Comparison of ENCODE assay signal across 17 cellular contexts in the genomic region with DNA sequence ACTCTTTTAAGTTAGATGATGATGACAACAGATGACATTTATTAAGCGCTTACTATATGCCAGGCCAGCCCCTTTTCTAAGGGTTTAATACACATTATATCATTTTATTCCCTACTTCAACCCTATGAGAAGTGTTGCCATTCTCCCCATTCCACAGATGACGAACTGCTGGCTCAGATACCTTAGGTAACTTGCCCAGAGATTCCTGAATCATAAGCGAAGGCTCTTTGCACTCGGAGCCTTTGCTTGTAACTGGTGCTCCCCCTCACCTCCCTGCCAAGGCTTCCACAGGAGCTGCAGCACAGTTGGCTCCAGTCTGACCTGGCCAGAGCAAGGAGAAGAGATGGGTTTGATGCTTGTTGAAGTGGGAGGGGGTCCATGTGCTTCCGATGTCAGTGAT. TPM values are rescaled to one million over a fixed set of nuclear protein-coding genes. Genes with fewer than 3 reads are reported as not detected.
DNase-seq lines count a peak whose midpoint lies in the region; FAIRE-seq and TF ChIP-seq lines count a peak whose summit lies in the region.
"Had no signal": no experiment of that assay in that cellular context is flagged by ENCODE, and none has a peak within 500 bp of the region (broad histone marks: within the 10 kb centered on the region; RNA-seq: fewer than 3 reads in every experiment).

No MANE protein-coding gene starts in this region.

- no peak overlapping the region for H3K9ac ChIP-seq in stomach smooth muscle (ENCODE audit: low read length in 2 of 2)

- peak overlapping the region; percentile 7 to 61 (median 40) for H3K27ac ChIP-seq in esophagus muscularis mucosa (replicated peaks in 1 of 4)
- H3K27ac ChIP-seq in stomach smooth muscle (ENCODE audit: low read length): peak overlapping the region; percentile 0
- H3K27ac ChIP-seq: C4-2B, HL-60 had no signal

- WGBS in esophagus muscularis mucosa: 59% methylated on average over 5 of the region's 5 CpGs

- H3K4me1 Mint-ChIP-seq in nephron progenitor cell: peaks cover 2% of the 10 kb centered on the region
- peaks cover 4% of the 10 kb centered on the region for H3K4me1 Mint-ChIP-seq in mesothelial cell of epicardium
- H3K4me1 Mint-ChIP-seq: CD4-positive, alpha-beta memory T cell had no signal

- H3K36me3 ChIP-seq in esophagus muscularis mucosa: peaks cover 22 to 68% (median 49%) of the 10 kb centered on the region in 4 donors
- peaks cover 33 to 37% of the 10 kb centered on the region in 2 donors for H3K36me3 ChIP-seq in stomach smooth muscle (ENCODE audit: control insufficient read depth in 2 of 2, insufficient read depth in 2 of 2, low read length in 2 of 2)
- H3K36me3 ChIP-seq: BE2C, HAP-1 had no signal

- no peaks in the 10 kb centered on the region for H3K9me3 ChIP-seq in esophagus muscularis mucosa
- H3K9me3 ChIP-seq in stomach smooth muscle (ENCODE audit: control insufficient read depth in 2 of 2, low read length in 2 of 2): no peaks in the 10 kb centered on the region
- H3K9me3 ChIP-seq: BE2C, HAP-1 had no signal

- no peaks in the 10 kb centered on the region for H3K27me3 Mint-ChIP-seq in nephron progenitor cell (ENCODE audit: low read depth, poor library complexity)
- H3K27me3 Mint-ChIP-seq in mesothelial cell of epicardium (ENCODE audit: low read depth): no peaks in the 10 kb centered on the region

- DNase-seq in EH (ENCODE audit: low read depth): peak; percentile 22
- DNase-seq in esophagus muscularis mucosa (ENCODE audit: extremely low spot score): no peak
- no peak for DNase-seq in nephron progenitor cell
- DNase-seq in mesothelial cell of epicardium (ENCODE audit: low spot score in 2 of 2, unreplicated experiment in 2 of 2): no peak
- DNase-seq in activated T-cell treated with anti-CD3 and anti-CD28 coated beads, Interleukin-2, amount 50 U/mL, for 48 hours: no peak
- no peak for DNase-seq in GM12891 (ENCODE audit: insufficient read length, low spot score)
- DNase-seq: BE2C; CD4-positive, alpha-beta memory T cell; DMS79; EL had no signal

- TF ChIP-seq POLR2A in esophagus muscularis mucosa (IDR thresholded peaks at IDR 0.05; ENCODE audit: low read depth) (no peak), GM12891 (IDR thresholded peaks at IDR 0.05; ENCODE audit: low read depth, low read length) (no peak)

- H3K4me3 Mint-ChIP-seq in nephron progenitor cell (no peak overlapping the region), mesothelial cell of epicardium (no peak overlapping the region)
- H3K4me3 Mint-ChIP-seq: CD4-positive, alpha-beta memory T cell had no signal

- no peak for TF ChIP-seq EP300 in esophagus muscularis mucosa (IDR thresholded peaks at IDR 0.05)

- H3K9me3 Mint-ChIP-seq in nephron progenitor cell (no peaks in the 10 kb centered on the region), mesothelial cell of epicardium (no peaks in the 10 kb centered on the region)

- FAIRE-seq in GM12891 (lab: Jason Lieb, UNC): no peak
- FAIRE-seq: A204.1, G401.6, H1 had no signal

- intact Hi-C loops in esophagus muscularis mucosa (cut with DNase I): no loop called here

- H3K4me3 ChIP-seq in esophagus muscularis mucosa: no peak overlapping the region
- no peak overlapping the region for H3K4me3 ChIP-seq in stomach smooth muscle (ENCODE audit: low read length in 2 of 2)
- H3K4me3 ChIP-seq: HAP-1 had no signal

- H3K36me3 Mint-ChIP-seq in nephron progenitor cell (ENCODE audit: low read depth) (peaks cover 57% of the 10 kb centered on the region), mesothelial cell of epicardium (peaks cover 37% of the 10 kb centered on the region)

- no peak for TF ChIP-seq CTCF in esophagus muscularis mucosa (IDR thresholded peaks at IDR 0.05)
- TF ChIP-seq CTCF in nephron progenitor cell (IDR thresholded peaks at IDR 0.05): no peak
- TF ChIP-seq CTCF in mesothelial cell of epicardium (IDR thresholded peaks at IDR 0.05; ENCODE audit: unreplicated experiment): no peak

- H3K4me1 ChIP-seq in esophagus muscularis mucosa (peaks cover 9 to 39% (median 34%) of the 10 kb centered on the region in 4 donors), stomach smooth muscle (ENCODE audit: control insufficient read depth, insufficient read depth, low read length) (peaks cover 13% of the 10 kb centered on the region)
- H3K4me1 ChIP-seq: HAP-1 had no signal

- no peaks in the 10 kb centered on the region for H3K27me3 ChIP-seq in esophagus muscularis mucosa
- H3K27me3 ChIP-seq in stomach smooth muscle (ENCODE audit: control insufficient read depth in 1 of 2, insufficient read depth in 2 of 2, low read length in 2 of 2): no peaks in the 10 kb centered on the region
- H3K27me3 ChIP-seq: BE2C had no signal

- H3K27ac Mint-ChIP-seq in nephron progenitor cell (peak overlapping the region; percentile 53), mesothelial cell of epicardium (no peak overlapping the region)
- H3K27ac Mint-ChIP-seq: CD4-positive, alpha-beta memory T cell had no signal

TF ChIP-seq in GM12891, 5 proteins besides CTCF, POLR2A, EP300 and RAD21:
- no peak for TF ChIP-seq SPI1 (IDR thresholded peaks at IDR 0.05; ENCODE audit: low read depth, low read length)
- TF ChIP-seq POU2F2 (IDR thresholded peaks at IDR 0.05; ENCODE audit: low read depth, low read length): no peak
- no peak for TF ChIP-seq PAX5 (IDR thresholded peaks at IDR 0.05; ENCODE audit: insufficient read depth, low read length, severe bottlenecking)
- TF ChIP-seq POLR2AphosphoS5 (IDR thresholded peaks at IDR 0.05; ENCODE audit: low read depth, low read length): no peak
- no peak for TF ChIP-seq TAF1 (IDR thresholded peaks at IDR 0.05; ENCODE audit: low read depth, low read length)

RNA-seq across cellular contexts. Expression of a gene that starts 43.0 kb away (rescaled TPM):
- not detected for total RNA-seq in esophagus muscularis mucosa
- total RNA-seq in mesothelial cell of epicardium: not detected in 3 replicates
- polyA plus RNA-seq in GM12891 (2012; ENCODE audit: low read depth, missing spikeins): not detected
- total RNA-seq: CD4-positive, alpha-beta memory T cell; H1 had no signal
- polyA plus RNA-seq: CD4-positive, alpha-beta memory T cell; H1 had no signal
